8 cellular contexts compared by ENCODE assay signal in genomic region chr17:38705523-38705802, GRCh38. TPM values are rescaled to one million over a fixed set of nuclear protein-coding genes. Genes with fewer than 3 reads are reported as not detected.
DNase-seq lines count a peak whose midpoint lies in the region; ATAC-seq and TF ChIP-seq lines count a peak whose summit lies in the region.

No MANE protein-coding gene starts in this region.

- peaks cover 43% of the 10 kb centered on the region for H3K4me1 Mint-ChIP-seq in activated naive CD4-positive, alpha-beta T cell treated with anti-CD3 and anti-CD28 coated beads for 36 hours (ENCODE audit: low read depth)
- H3K4me1 Mint-ChIP-seq in type B pancreatic cell (ENCODE audit: unreplicated experiment), result peaks cover 40% of the 10 kb centered on the region

- peak overlapping the region; percentile 79 for H3K27ac Mint-ChIP-seq in activated naive CD4-positive, alpha-beta T cell treated with anti-CD3 and anti-CD28 coated beads for 36 hours
- H3K27ac Mint-ChIP-seq in type B pancreatic cell, result no peak overlapping the region

- H3K27me3 ChIP-seq in adipocyte (replicated peaks; ENCODE audit: control insufficient read depth, insufficient read depth, low read length) (no peaks in the 10 kb centered on the region), left lung (no peaks in the 10 kb centered on the region)

- H3K36me3 ChIP-seq in adipocyte (ENCODE audit: control insufficient read depth, insufficient read depth, low read length, severe bottlenecking) (peaks cover 16% of the 10 kb centered on the region), left lung (peaks cover 0 to 30% of the 10 kb centered on the region in 2 donors)

- peaks cover 34% of the 10 kb centered on the region for H3K36me3 Mint-ChIP-seq in activated naive CD4-positive, alpha-beta T cell treated with anti-CD3 and anti-CD28 coated beads for 36 hours (ENCODE audit: low read depth)
- peaks cover 2% of the 10 kb centered on the region for H3K36me3 Mint-ChIP-seq in type B pancreatic cell

- H3K9me3 Mint-ChIP-seq in activated naive CD4-positive, alpha-beta T cell treated with anti-CD3 and anti-CD28 coated beads for 36 hours, result no peaks in the 10 kb centered on the region
- H3K9me3 Mint-ChIP-seq in type B pancreatic cell, result no peaks in the 10 kb centered on the region

- DNase-seq in activated naive CD4-positive, alpha-beta T cell treated with anti-CD3 and anti-CD28 coated beads for 36 hours, result no peak
- no peak for DNase-seq in activated naive CD4-positive, alpha-beta T cell (lab: John Stamatoyannopoulos, UW)
- DNase-seq in adipocyte (ENCODE audit: low read depth), result no peak
- no peak for DNase-seq in left lung
- DNase-seq in type B pancreatic cell (ENCODE audit: extremely low spot score, unreplicated experiment), result no peak
- DNase-seq in KBM-7, result no peak
- DNase-seq in KG1 (lab: John Stamatoyannopoulos, UW), result no peak

- TF ChIP-seq CTCF in left lung (IDR thresholded peaks at IDR 0.05) (no peak), type B pancreatic cell (conservative IDR thresholded peaks at IDR 0.05) (no peak)

- intact Hi-C loops in activated naive CD4-positive, alpha-beta T cell treated with anti-CD3 and anti-CD28 coated beads for 36 hours (cut with micrococcal nuclease), result no loop called here
- intact Hi-C loops in left lung (cut with DNase I), result no loop called here

- in situ Hi-C loops in KBM-7 (cut with MboI; ENCODE audit: low pct_unique_long_range_greater_than_20kb, low sequenced_read_pairs), result no loop called here

- H3K27me3 Mint-ChIP-seq in activated naive CD4-positive, alpha-beta T cell treated with anti-CD3 and anti-CD28 coated beads for 36 hours (ENCODE audit: low read depth), result no peaks in the 10 kb centered on the region
- peaks cover 13% of the 10 kb centered on the region for H3K27me3 Mint-ChIP-seq in type B pancreatic cell

- H3K4me3 ChIP-seq in adipocyte (ENCODE audit: low read length) (peak overlapping the region; percentile 90), left lung (peak overlapping the region; percentile 57 to 88)

- H3K4me3 Mint-ChIP-seq in activated naive CD4-positive, alpha-beta T cell treated with anti-CD3 and anti-CD28 coated beads for 36 hours, result peak overlapping the region; percentile 100
- peak overlapping the region; percentile 92 for H3K4me3 Mint-ChIP-seq in type B pancreatic cell

- H3K27ac ChIP-seq in left lung, result peak overlapping the region; percentile 81 to 98

- H3K4me1 ChIP-seq in adipocyte (ENCODE audit: control insufficient read depth, insufficient read depth, low read length) (peaks cover 34% of the 10 kb centered on the region), left lung (peaks cover 10 to 54% of the 10 kb centered on the region in 2 donors)

- H3K9me3 ChIP-seq in adipocyte (ENCODE audit: control insufficient read depth, low read length), result no peaks in the 10 kb centered on the region
- H3K9me3 ChIP-seq in left lung, result no peaks in the 10 kb centered on the region

- CTCF ChIA-PET in activated naive CD4-positive, alpha-beta T cell treated with anti-CD3 and anti-CD28 coated beads for 36 hours (lab: Charles Lee), result interaction anchor here (1.0 to 1.7 kb wide), 4 partner anchors 8 to 30 kb away, joined by 3 to 5 read pairs (median 4); no protein-coding TSS in a partner anchor

- ATAC-seq in left lung (no peak), GM19463 (IDR thresholded peaks at IDR 0.05; ENCODE audit: unreplicated experiment) (no peak)

- peak overlapping the region; percentile 81 for H3K9ac ChIP-seq in adipocyte (ENCODE audit: low read length)

RNA-seq across cellular contexts. Expression of gene MLLT6, which starts 0.4 kb away (rescaled TPM):
- total RNA-seq in activated naive CD4-positive, alpha-beta T cell treated with anti-CD3 and anti-CD28 coated beads for 36 hours, result 100 to 1,000 TPM; 170 to 177 TPM
- total RNA-seq in left lung, result 100 to 1,000 TPM in 1 of 2 donors, 10 to 100 TPM in 1; 80.0 to 102 TPM
- total RNA-seq in type B pancreatic cell (ENCODE audit: low replicate concordance), result 122 and 130 TPM in 2 replicates

RNA-seq across cellular contexts. Expression of gene CISD3, which starts 24.7 kb away (rescaled TPM):
- total RNA-seq in activated naive CD4-positive, alpha-beta T cell treated with anti-CD3 and anti-CD28 coated beads for 36 hours, result 10 to 100 TPM; 35.1 to 35.8 TPM
- total RNA-seq in left lung, result 10 to 100 TPM; 32.9 to 49.2 TPM
- 12.8 and 15.6 TPM in 2 replicates for total RNA-seq in type B pancreatic cell (ENCODE audit: low replicate concordance)

RNA-seq across cellular contexts. Expression of gene EPOP, which starts 30.7 kb away (rescaled TPM):
- 10 to 100 TPM; 17.6 to 19.2 TPM for total RNA-seq in activated naive CD4-positive, alpha-beta T cell treated with anti-CD3 and anti-CD28 coated beads for 36 hours
- total RNA-seq in left lung (1 to 10 TPM; 1.5 to 2.1 TPM), type B pancreatic cell (ENCODE audit: low replicate concordance) (6.2 and 11.0 TPM in 2 replicates)

RNA-seq across cellular contexts. Expression of gene PCGF2, which starts 42.7 kb away (rescaled TPM):
- 1 to 10 TPM; 1.2 TPM for total RNA-seq in activated naive CD4-positive, alpha-beta T cell treated with anti-CD3 and anti-CD28 coated beads for 36 hours
- total RNA-seq in left lung (10 to 100 TPM; 40.0 to 49.5 TPM), type B pancreatic cell (ENCODE audit: low replicate concordance) (37.6 and 74.6 TPM in 2 replicates)

RNA-seq across cellular contexts. Expression of gene PSMB3, which starts 47.1 kb away (rescaled TPM):
- total RNA-seq in activated naive CD4-positive, alpha-beta T cell treated with anti-CD3 and anti-CD28 coated beads for 36 hours, result 100 to 1,000 TPM; 368 to 369 TPM
- total RNA-seq in left lung (100 to 1,000 TPM; 123 to 191 TPM), type B pancreatic cell (ENCODE audit: low replicate concordance) (149 and 152 TPM in 2 replicates)
